In the genomic region with DNA sequence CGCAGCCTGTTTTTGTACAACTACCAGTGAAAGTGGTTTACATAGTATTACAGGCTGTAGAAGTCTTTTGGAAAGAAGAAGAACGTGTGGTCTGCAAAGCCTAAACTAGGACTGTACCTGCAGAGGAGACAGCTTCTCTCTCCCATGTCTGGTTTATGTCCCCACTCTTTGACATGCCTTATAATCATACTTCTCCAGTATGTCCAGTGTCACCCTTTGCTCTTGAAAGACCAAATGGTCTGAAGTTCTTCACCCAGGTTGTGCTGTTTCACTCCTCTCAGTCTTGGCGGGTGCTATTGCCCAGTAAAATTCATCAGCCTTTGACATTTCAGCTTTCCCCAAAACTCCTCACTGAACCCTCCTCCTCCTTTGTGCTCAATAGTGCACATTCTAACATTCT, we compare ENCODE assay signal across 27 cellular contexts.
"Had no signal": no experiment of that assay in that cellular context is flagged by ENCODE, and none has a peak within 500 bp of the region (broad histone marks: within the 10 kb centered on the region; RNA-seq: fewer than 3 reads in every experiment).

No MANE protein-coding gene starts in this region.

- DNase-seq: dermis blood vessel endothelial cell; effector memory CD4-positive, alpha-beta T cell; foreskin keratinocyte; heart right ventricle; hippocampal formation; left colon; midbrain; naive thymus-derived CD4-positive, alpha-beta T cell; nephron progenitor cell; pancreas; sigmoid colon; stimulated activated CD4-positive, alpha-beta T cell treated with anti-CD3 and anti-CD28 coated beads, Interleukin-2, amount 100 ng/mL, for 24 hours; stimulated activated CD4-positive, alpha-beta T cell treated with anti-CD3 and anti-CD28 coated beads, Interleukin-4, amount 100 ng/mL, for 24 hours; stimulated activated naive CD4-positive, alpha-beta T cell treated with Interleukin-2 at 50 U/mL for 16 hours; stomach; testis; tibial artery had no signal

- ATAC-seq: foreskin keratinocyte; gastroesophageal sphincter; left colon; naive thymus-derived CD4-positive, alpha-beta T cell; pancreas; stimulated activated effector memory CD8-positive, alpha-beta T cell treated with anti-CD3 and anti-CD28 coated beads, Interleukin-12 subunit alpha, Interleukin-12 subunit beta, amount 100 ng/mL, for 72 hours had no signal

- H3K27me3 ChIP-seq: esophagus muscularis mucosa, foreskin keratinocyte, heart right ventricle, neutrophil, pancreas, sigmoid colon, stomach, testis, tibial artery had no signal

- H3K27ac Mint-ChIP-seq: memory B cell; naive thymus-derived CD4-positive, alpha-beta T cell; nephron progenitor cell; stimulated activated effector memory CD8-positive, alpha-beta T cell treated with anti-CD3 and anti-CD28 coated beads, Interleukin-12 subunit alpha, Interleukin-12 subunit beta, amount 100 ng/mL, for 72 hours; type B pancreatic cell had no signal

- H3K9me3 ChIP-seq: esophagus muscularis mucosa, gastroesophageal sphincter, neutrophil, pancreas, sigmoid colon, stomach, testis, tibial artery had no signal

- H3K36me3 Mint-ChIP-seq: memory B cell; naive thymus-derived CD4-positive, alpha-beta T cell; stimulated activated effector memory CD8-positive, alpha-beta T cell treated with anti-CD3 and anti-CD28 coated beads, Interleukin-12 subunit alpha, Interleukin-12 subunit beta, amount 100 ng/mL, for 72 hours; type B pancreatic cell had no signal

- H3K4me3 Mint-ChIP-seq: memory B cell; naive thymus-derived CD4-positive, alpha-beta T cell; nephron progenitor cell; stimulated activated effector memory CD8-positive, alpha-beta T cell treated with anti-CD3 and anti-CD28 coated beads, Interleukin-12 subunit alpha, Interleukin-12 subunit beta, amount 100 ng/mL, for 72 hours; type B pancreatic cell had no signal

- H3K36me3 ChIP-seq: esophagus muscularis mucosa, gastroesophageal sphincter, heart right ventricle, neutrophil, pancreas, sigmoid colon, stomach, tibial artery had no signal

- H3K4me1 ChIP-seq: esophagus muscularis mucosa, foreskin keratinocyte, gastroesophageal sphincter, pancreas, sigmoid colon, stomach, testis, tibial artery had no signal

- H3K4me1 Mint-ChIP-seq: memory B cell; naive thymus-derived CD4-positive, alpha-beta T cell; nephron progenitor cell; stimulated activated effector memory CD8-positive, alpha-beta T cell treated with anti-CD3 and anti-CD28 coated beads, Interleukin-12 subunit alpha, Interleukin-12 subunit beta, amount 100 ng/mL, for 72 hours had no signal

- FAIRE-seq: endothelial cell of umbilical vein, islet of Langerhans, pancreas had no signal

- H3K4me3 ChIP-seq: coronary artery, esophagus muscularis mucosa, gastroesophageal sphincter, heart right ventricle, lung, pancreas, sigmoid colon, stomach, testis, tibial artery had no signal

- H3K9me3 Mint-ChIP-seq: type B pancreatic cell had no signal

- H3K27ac ChIP-seq: coronary artery, esophagus muscularis mucosa, foreskin keratinocyte, gastroesophageal sphincter, heart right ventricle, neutrophil, pancreas, sigmoid colon, stomach, testis, tibial artery had no signal

- H3K27me3 Mint-ChIP-seq: memory B cell; naive thymus-derived CD4-positive, alpha-beta T cell had no signal
